ENCODE assay signal across 8 cellular contexts in the genomic region with DNA sequence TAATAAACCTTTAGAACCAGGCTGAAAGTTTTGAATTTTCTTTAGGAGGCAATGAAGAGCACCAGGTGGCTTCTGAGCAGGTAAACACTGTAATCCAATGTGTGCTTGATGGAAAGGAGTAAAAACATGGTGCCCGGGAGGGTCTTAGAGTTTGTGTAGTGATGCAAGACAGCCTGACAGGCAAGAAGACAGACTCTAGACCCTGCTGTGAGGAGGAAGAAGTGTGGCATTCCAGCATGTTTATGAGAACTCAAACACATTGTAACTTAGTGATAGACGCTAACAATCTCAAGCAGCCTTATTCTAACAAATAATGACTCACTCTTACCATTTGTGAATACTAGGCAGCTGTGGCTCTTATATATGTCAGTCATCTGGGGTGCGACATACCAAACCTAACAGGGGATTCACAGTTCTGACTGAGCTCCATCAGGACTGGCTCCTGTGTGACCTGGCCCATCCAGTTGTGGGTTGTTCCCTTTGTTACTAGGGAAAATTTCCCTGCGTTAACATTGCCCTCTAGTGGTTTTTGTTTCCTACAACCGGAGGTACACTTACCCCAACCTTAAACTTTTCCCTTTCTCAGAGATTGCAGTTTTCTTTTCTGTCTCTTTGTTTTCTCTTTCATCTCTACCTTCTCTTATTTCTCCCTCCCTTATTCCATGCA. TPM values are rescaled to one million over a fixed set of nuclear protein-coding genes. Genes with fewer than 3 reads are reported as not detected.
DNase-seq lines count a peak whose midpoint lies in the region; ATAC-seq and TF ChIP-seq lines count a peak whose summit lies in the region.

No MANE protein-coding gene starts in this region.

- peak; percentile 51 for TF ChIP-seq CTCF in GM13977 (IDR thresholded peaks at IDR 0.05; ENCODE audit: extremely low read depth, insufficient read depth, missing control alignments)
- TF ChIP-seq CTCF in esophagus muscularis mucosa (IDR thresholded peaks at IDR 0.05): peak; percentile 45 to 60 (median 56)
- peak; percentile 38 to 61 (median 54) for TF ChIP-seq CTCF in upper lobe of left lung (IDR thresholded peaks at IDR 0.05)

- no peak overlapping the region for H2BK120ac ChIP-seq in neuronal stem cell (ENCODE audit: low read depth, low read length)

- H2AK5ac ChIP-seq in neuronal stem cell (ENCODE audit: low read depth, low read length): no peak overlapping the region

- 26% methylated on average over 5 of the region's 5 CpGs for WGBS in esophagus muscularis mucosa
- no CpG with 5 or more reads among the region's 5 CpGs for WGBS in neuronal stem cell (ENCODE audit: extremely low coverage in 2 of 2, insufficient read length in 2 of 2, insufficient replicate concordance in 1 of 2), 2 donors
- 23 to 35% methylated on average over 5 of the region's 5 CpGs for WGBS in upper lobe of left lung, 2 donors

- H4K8ac ChIP-seq in neuronal stem cell (ENCODE audit: low read depth, low read length): no peak overlapping the region

- ATAC-seq in HG03039 (IDR thresholded peaks at IDR 0.05; ENCODE audit: unreplicated experiment) (peak; percentile 77), upper lobe of left lung (ENCODE audit: low FRiP score in 2 of 2) (peak; percentile 84)

- H3K36me3 ChIP-seq in esophagus muscularis mucosa: no peaks in the 10 kb centered on the region
- H3K36me3 ChIP-seq in neuronal stem cell (replicated peaks in 1 of 2; ENCODE audit: control insufficient read depth in 2 of 2, insufficient read depth in 2 of 2, low read length in 2 of 2): no peaks in the 10 kb centered on the region
- H3K36me3 ChIP-seq in upper lobe of left lung: no peaks in the 10 kb centered on the region

- no peaks in the 10 kb centered on the region for H3K27me3 ChIP-seq in esophagus muscularis mucosa
- H3K27me3 ChIP-seq in neuronal stem cell (ENCODE audit: control insufficient read depth in 3 of 3, insufficient read depth in 3 of 3, low read depth in 1 of 3, low read length in 3 of 3): no peaks in the 10 kb centered on the region
- H3K27me3 ChIP-seq in upper lobe of left lung: no peaks in the 10 kb centered on the region

- H3K79me1 ChIP-seq in neuronal stem cell (ENCODE audit: low read depth, low read length): no peaks in the 10 kb centered on the region

- H2BK12ac ChIP-seq in neuronal stem cell (ENCODE audit: low read length): no peak overlapping the region

- H2BK15ac ChIP-seq in neuronal stem cell (ENCODE audit: low read length): no peak overlapping the region

- H3K9me3 ChIP-seq in esophagus muscularis mucosa (no peaks in the 10 kb centered on the region), neuronal stem cell (replicated peaks in 1 of 2; ENCODE audit: control insufficient read depth in 2 of 2, insufficient read depth in 1 of 2, low read depth in 1 of 2, low read length in 2 of 2) (no peaks in the 10 kb centered on the region), upper lobe of left lung (no peaks in the 10 kb centered on the region)

- H3K9ac ChIP-seq in neuronal stem cell (ENCODE audit: low read depth, low read length, poor library complexity): no peak overlapping the region

- H3K4me2 ChIP-seq in neuronal stem cell (ENCODE audit: insufficient read depth, low read length, poor library complexity, severe bottlenecking): no peak overlapping the region

- TF ChIP-seq POLR2A in esophagus muscularis mucosa (IDR thresholded peaks at IDR 0.05; ENCODE audit: low read depth) (no peak), upper lobe of left lung (IDR thresholded peaks at IDR 0.05) (no peak)

- H2BK5ac ChIP-seq in neuronal stem cell (ENCODE audit: low read length): no peak overlapping the region

- H3K4me3 ChIP-seq in esophagus muscularis mucosa (no peak overlapping the region), neuronal stem cell (ENCODE audit: low read length in 2 of 2) (no peak overlapping the region), upper lobe of left lung (no peak overlapping the region)

- H3K23ac ChIP-seq in neuronal stem cell (ENCODE audit: low read depth, low read length, poor library complexity): no peak overlapping the region

- peak overlapping the region; percentile 31 for H2AFZ ChIP-seq in neuronal stem cell (ENCODE audit: low read length)

- no peak overlapping the region for H3K4ac ChIP-seq in neuronal stem cell (ENCODE audit: low read length)

- H3K4me1 ChIP-seq in esophagus muscularis mucosa: no peaks in the 10 kb centered on the region
- H3K4me1 ChIP-seq in neuronal stem cell (ENCODE audit: control insufficient read depth in 2 of 2, insufficient read depth in 1 of 2, low read depth in 1 of 2, low read length in 2 of 2): no peaks in the 10 kb centered on the region
- H3K4me1 ChIP-seq in upper lobe of left lung: peaks cover 0 to 17% (median 4%) of the 10 kb centered on the region in 4 donors

- TF ChIP-seq EP300 in esophagus muscularis mucosa (IDR thresholded peaks at IDR 0.05): no peak
- TF ChIP-seq EP300 in upper lobe of left lung (IDR thresholded peaks at IDR 0.05): no peak

- DNase-seq in ACHN (peak; percentile 45), GM13977 (ENCODE audit: low spot score) (no peak), NOMO-1 treated with DMSO at 0.1 percent for 48 hours (lab: John Stamatoyannopoulos, UW; ENCODE audit: unreplicated experiment) (peak; percentile 80), esophagus muscularis mucosa (ENCODE audit: extremely low spot score) (no peak), neuronal stem cell (ENCODE audit: low spot score) (peak; percentile 26), upper lobe of left lung (peak in 1 of 2 donors; percentile 32)
- DNase-seq in activated CD8-positive, alpha-beta memory T cell treated with anti-CD3 and anti-CD28 coated beads, Interleukin-2, amount 50 U/mL, for 4 hours: peak; percentile 52

- H3K18ac ChIP-seq in neuronal stem cell (ENCODE audit: low read length): no peak overlapping the region

- no peak overlapping the region for H4K91ac ChIP-seq in neuronal stem cell (ENCODE audit: low read depth, low read length, poor library complexity)

- intact Hi-C loops in esophagus muscularis mucosa (cut with DNase I): loop anchor here (1.0 kb wide), 1 partner anchor 404 kb away; no protein-coding TSS in a partner anchor

- in situ Hi-C loops in ACHN (cut with HindIII; ENCODE audit: low pct_ligation_motif_present, low pct_unique_long_range_greater_than_20kb, low sequenced_read_pairs): no loop called here
- in situ Hi-C loops in GM13977 (cut with MboI; ENCODE audit: low pct_unique_long_range_greater_than_20kb, low sequenced_read_pairs, unreplicated experiment): loop anchor here (25.0 kb wide), 1 partner anchor 249 kb away; no protein-coding TSS in a partner anchor

- no peak overlapping the region for H3K27ac ChIP-seq in esophagus muscularis mucosa (replicated peaks in 1 of 4)
- no peak overlapping the region for H3K27ac ChIP-seq in neuronal stem cell (replicated peaks; ENCODE audit: low read length)
- peak overlapping the region in 1 of 4 donors; percentile 73 for H3K27ac ChIP-seq in upper lobe of left lung

- H3K14ac ChIP-seq in neuronal stem cell (ENCODE audit: low read length): no peak overlapping the region

RNA-seq across cellular contexts. Expression of a gene that starts 53.8 kb away (rescaled TPM):
- total RNA-seq in esophagus muscularis mucosa: 100 to 1,000 TPM in 3 of 4 donors, 10 to 100 TPM in 1; 64.0 to 164 (median 114) TPM
- not detected for polyA plus RNA-seq in neuronal stem cell (2013, experiment 1 of 2)
- not detected for polyA plus RNA-seq in neuronal stem cell (2013, experiment 2 of 2)
- 100 to 1,000 TPM in 5 of 6 donors, 10 to 100 TPM in 1; 98.0 to 392 (median 261) TPM for total RNA-seq in upper lobe of left lung

Comparison
In these comparisons a context has a peak if more than half of its experiments do, and no peak if none do; other contexts are left out.
1. DNase-seq: peak in ACHN (single experiment), NOMO-1 treated with DMSO at 0.1 percent for 48 hours (single experiment), activated CD8-positive, alpha-beta memory T cell treated with anti-CD3 and anti-CD28 coated beads, Interleukin-2, amount 50 U/mL, for 4 hours (single experiment) and neuronal stem cell (single experiment); none in GM13977 (single experiment) and esophagus muscularis mucosa (single experiment).
2. Peak in every context shown above with its lines, with median percentiles within 50 percentile points of each other: CTCF ChIP-seq.